Comparison of ENCODE assay signal across 12 cellular contexts in genomic region chr2:160651416-160652200, GRCh38.
DNase-seq lines count a peak whose midpoint lies in the region; ATAC-seq and TF ChIP-seq lines count a peak whose summit lies in the region.
"Had no signal": no experiment of that assay in that cellular context is flagged by ENCODE, and none has a peak within 500 bp of the region (broad histone marks: within the 10 kb centered on the region; RNA-seq: fewer than 3 reads in every experiment).

No MANE protein-coding gene starts in this region.

- no peak overlapping the region for H3K27ac Mint-ChIP-seq in stimulated activated naive CD8-positive, alpha-beta T cell treated with anti-CD3 and anti-CD28 coated beads, Interleukin-15, amount 100 ng/mL, for 72 hours
- H3K27ac Mint-ChIP-seq: HFFc6 had no signal

- no peak overlapping the region for H3K4me3 ChIP-seq in fibroblast of villous mesenchyme (ENCODE audit: low read depth, low read length)
- H3K4me3 ChIP-seq: lower lobe of right lung had no signal

- DNase-seq in stimulated activated naive CD8-positive, alpha-beta T cell treated with anti-CD3 and anti-CD28 coated beads, Interleukin-15, Interleukin-2, amounts not matched to agents 100 U/mL and 50 U/mL, for 24 hours = no peak
- no peak for DNase-seq in stimulated activated naive CD8-positive, alpha-beta T cell treated with anti-CD3 and anti-CD28 coated beads, Interleukin-15, amount 100 ng/mL, for 72 hours
- DNase-seq in SK-MEL-5 (ENCODE audit: low read depth, low spot score) (peak; percentile 59), fibroblast of villous mesenchyme (ENCODE audit: low read depth) (peak; percentile 34), NCI-H1105 treated with DMSO at 0.1 percent for 48 hours (lab: John Stamatoyannopoulos, UW) (no peak), RPMI8226 (no peak), SW480 (ENCODE audit: low spot score) (no peak)
- DNase-seq: BE2C, HFFc6, retina had no signal

- TF ChIP-seq CTCF in fibroblast of villous mesenchyme (IDR thresholded peaks at IDR 0.05; ENCODE audit: insufficient read depth, low read depth, low read length) = no peak

- in situ Hi-C loops in SK-MEL-5 (cut with HindIII; ENCODE audit: low pct_unique_long_range_greater_than_20kb, low sequenced_read_pairs) = no loop called here

- H3K9me3 Mint-ChIP-seq in stimulated activated naive CD8-positive, alpha-beta T cell treated with anti-CD3 and anti-CD28 coated beads, Interleukin-15, amount 100 ng/mL, for 72 hours = no peaks in the 10 kb centered on the region
- H3K9me3 Mint-ChIP-seq: HFFc6 had no signal

- peaks cover 19% of the 10 kb centered on the region for H3K4me1 Mint-ChIP-seq in stimulated activated naive CD8-positive, alpha-beta T cell treated with anti-CD3 and anti-CD28 coated beads, Interleukin-15, amount 100 ng/mL, for 72 hours

- H3K27me3 Mint-ChIP-seq in stimulated activated naive CD8-positive, alpha-beta T cell treated with anti-CD3 and anti-CD28 coated beads, Interleukin-15, amount 100 ng/mL, for 72 hours = peaks cover 3% of the 10 kb centered on the region

- peak; percentile 26 for ATAC-seq in stimulated activated naive CD8-positive, alpha-beta T cell treated with anti-CD3 and anti-CD28 coated beads, Interleukin-15, Interleukin-2, amounts not matched to agents 100 U/mL and 50 U/mL, for 24 hours
- no peak for ATAC-seq in stimulated activated naive CD8-positive, alpha-beta T cell treated with anti-CD3 and anti-CD28 coated beads, Interleukin-15, amount 100 ng/mL, for 72 hours
- no peak for ATAC-seq in HG02970 (IDR thresholded peaks at IDR 0.05; ENCODE audit: low FRiP score, unreplicated experiment)

- H3K4me3 Mint-ChIP-seq in stimulated activated naive CD8-positive, alpha-beta T cell treated with anti-CD3 and anti-CD28 coated beads, Interleukin-15, amount 100 ng/mL, for 72 hours = no peak overlapping the region
- H3K4me3 Mint-ChIP-seq: HFFc6 had no signal

Comparison
In these comparisons a context has a peak if more than half of its experiments do, and no peak if none do; other contexts are left out.
1. DNase-seq: peak in SK-MEL-5 (single experiment) and fibroblast of villous mesenchyme (single experiment); none in stimulated activated naive CD8-positive, alpha-beta T cell treated with anti-CD3 and anti-CD28 coated beads, Interleukin-15, Interleukin-2, amounts not matched to agents 100 U/mL and 50 U/mL, for 24 hours (single experiment), stimulated activated naive CD8-positive, alpha-beta T cell treated with anti-CD3 and anti-CD28 coated beads, Interleukin-15, amount 100 ng/mL, for 72 hours (0 of 2), NCI-H1105 treated with DMSO at 0.1 percent for 48 hours (single experiment), RPMI8226 (single experiment) and SW480 (single experiment).